29 cellular contexts compared by ENCODE assay signal in the genomic region with DNA sequence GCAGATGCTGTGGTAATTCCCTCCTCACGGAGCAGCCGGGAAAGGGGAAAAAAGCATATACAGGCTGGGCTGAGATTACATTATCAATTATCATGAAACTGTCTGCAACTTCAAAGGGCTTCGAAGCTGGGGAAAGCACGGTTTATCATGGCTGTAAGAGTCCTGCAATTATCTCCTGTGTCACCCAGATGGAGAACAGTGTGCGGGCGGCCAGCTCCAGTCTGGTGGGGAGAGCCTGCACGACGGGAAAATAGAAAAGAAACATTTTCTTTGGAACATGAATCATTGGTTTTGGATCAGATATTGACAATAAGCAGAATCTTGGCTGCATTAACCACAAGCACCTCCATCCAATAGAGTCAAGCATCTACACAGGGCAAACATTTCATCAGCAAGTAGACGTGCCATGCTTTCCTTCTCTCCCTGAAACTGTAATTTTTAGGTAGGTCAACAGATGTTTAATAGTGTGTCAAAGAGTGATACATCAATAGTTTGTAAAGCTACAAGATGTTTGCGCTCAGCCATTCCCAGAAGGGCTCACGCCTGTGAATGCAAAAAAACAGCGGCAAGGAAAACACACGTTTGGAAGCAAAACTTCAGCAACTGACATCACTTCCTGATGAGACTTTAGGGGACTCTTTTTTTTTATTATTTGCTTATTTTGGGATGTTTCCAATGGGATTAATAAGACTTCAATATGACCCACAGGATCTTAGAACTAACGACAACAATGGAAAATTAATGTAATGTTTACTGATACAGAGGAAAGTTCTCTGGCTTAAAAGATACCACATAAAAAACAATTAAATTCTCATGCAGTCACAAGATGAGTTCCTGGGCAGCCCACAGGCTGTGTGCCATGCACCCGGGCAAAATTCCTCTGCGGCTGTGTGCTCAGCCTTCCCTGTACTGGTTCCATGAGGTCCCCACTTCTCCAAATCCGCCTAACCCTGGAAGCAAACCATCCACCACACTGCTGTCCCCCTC.
"Had no signal": no experiment of that assay in that cellular context is flagged by ENCODE, and none has a peak within 500 bp of the region (broad histone marks: within the 10 kb centered on the region; RNA-seq: fewer than 3 reads in every experiment).

No MANE protein-coding gene starts in this region.

- ATAC-seq: activated CD4-positive, alpha-beta T cell treated with anti-CD3 and anti-CD28 coated beads for 36 hours; activated CD4-positive, CD25-positive, alpha-beta regulatory T cell treated with anti-CD3 and anti-CD28 coated beads, Interleukin-2, amount 50 U/mL, for 24 hours; activated CD8-positive, alpha-beta T cell treated with anti-CD3 and anti-CD28 coated beads, Interleukin-2, amount 10 ng/mL, durations not matched to agents 7 days and 5 days; activated naive CD8-positive, alpha-beta T cell treated with anti-CD3 and anti-CD28 coated beads, Interleukin-2, amount 50 U/mL, for 24 hours; activated T-cell treated with anti-CD3 and anti-CD28 coated beads, Interleukin-2, amount 50 U/mL, for 4 hours; PC-3; WTC11 had no signal

- H3K4me1 ChIP-seq: Peyer's patch, SJCRH30 had no signal

- DNase-seq: activated CD4-positive, alpha-beta T cell treated with anti-CD3 and anti-CD28 coated beads for 36 hours; activated CD4-positive, alpha-beta T cell treated with anti-CD3 and anti-CD28 coated beads, Interleukin-2, amount 10 ng/mL, durations not matched to agents 7 days and 5 days; activated CD4-positive, alpha-beta T cell treated with anti-CD3 and anti-CD28 coated beads, Interleukin-2, amount 50 U/mL, for 48 hours; activated CD8-positive, alpha-beta T cell treated with anti-CD3 and anti-CD28 coated beads, Interleukin-2, amount 10 ng/mL, durations not matched to agents 7 days and 5 days; activated naive CD4-positive, alpha-beta T cell treated with anti-CD3 and anti-CD28 coated beads, Interleukin-2, amount 10 ng/mL, durations not matched to agents 7 days and 5 days; activated naive CD8-positive, alpha-beta T cell treated with anti-CD3 and anti-CD28 coated beads, Interleukin-2, amount 50 U/mL, for 24 hours; activated T-cell treated with anti-CD3 and anti-CD28 coated beads for 4 hours; activated T-cell treated with anti-CD3 and anti-CD28 coated beads, Interleukin-2, amount 50 U/mL, for 4 hours; anterior cingulate cortex; Kasumi-1; KG1; MG63; MV-4-11; NCI-H1092; NCI-H1436 treated with DMSO at 0.1 percent for 48 hours; NCI-H1694 treated with DMSO at 0.1 percent for 48 hours; NCI-H2029; NCI-H345; NCI-H524 treated with DMSO at 0.1 percent for 48 hours; NCI-H748 treated with DMSO at 0.1 percent for 48 hours; NK-92 treated with Interleukin-12 subunit alpha and Interleukin-12 subunit beta, amount 100 ng/mL, for 24 hours; PC-3; Peyer's patch; RPMI8226; SJCRH30; T1000 had no signal

- H3K27ac ChIP-seq: Peyer's patch, SJCRH30, SK-N-MC had no signal

- H3K9me3 ChIP-seq: MG63, Peyer's patch, SJCRH30 had no signal

- H3K4me3 ChIP-seq: MG63, Peyer's patch, SJCRH30, SK-N-MC had no signal

- H3K27me3 ChIP-seq: MG63, Peyer's patch, SJCRH30 had no signal
